ENCODE assay signal across 22 cellular contexts in genomic region chr18:77360315-77361186, GRCh38.
DNase-seq lines count a peak whose midpoint lies in the region; ATAC-seq, FAIRE-seq and TF ChIP-seq lines count a peak whose summit lies in the region.
"Had no signal": no experiment of that assay in that cellular context is flagged by ENCODE, and none has a peak within 500 bp of the region (broad histone marks: within the 10 kb centered on the region; RNA-seq: fewer than 3 reads in every experiment).

No MANE protein-coding gene starts in this region.

- no peaks in the 10 kb centered on the region for H3K4me1 ChIP-seq in GM12878 (ENCODE audit: control insufficient read depth, insufficient read depth, low read length)
- no peaks in the 10 kb centered on the region for H3K4me1 ChIP-seq in gastrocnemius medialis
- H3K4me1 ChIP-seq: sigmoid colon, testis had no signal

- TF ChIP-seq EP300 in GM12878 (IDR thresholded peaks at IDR 0.05; ENCODE audit: borderline replicate concordance in 1 of 2, control insufficient read depth in 1 of 2, low read depth in 2 of 2, low read length in 2 of 2), result no peak

- no peak overlapping the region for H3K4me3 ChIP-seq in GM12878
- H3K4me3 ChIP-seq in gastrocnemius medialis, result no peak overlapping the region
- H3K4me3 ChIP-seq: sigmoid colon, testis had no signal

- FAIRE-seq in GM12878 (lab: Jason Lieb, UNC), result no peak
- FAIRE-seq: GM19239 had no signal

- no peaks in the 10 kb centered on the region for H4K20me1 ChIP-seq in GM12878 (ENCODE audit: control insufficient read depth, insufficient read depth)

- in situ Hi-C loops in GM12878 (cut with MboI), result no loop called here
- in situ Hi-C loops in gastrocnemius medialis (cut with MboI; ENCODE audit: low sequenced_read_pairs in 4 of 4), result no loop called here
- in situ Hi-C loops in ACHN (cut with HindIII; ENCODE audit: low pct_ligation_motif_present, low pct_unique_long_range_greater_than_20kb, low sequenced_read_pairs), result no loop called here

- H3K27ac ChIP-seq in GM12878 (ENCODE audit: control insufficient read depth, insufficient read depth) (no peak overlapping the region), gastrocnemius medialis (no peak overlapping the region)
- H3K27ac ChIP-seq: sigmoid colon, testis had no signal

- H3K36me3 ChIP-seq in GM12878 (ENCODE audit: control insufficient read depth in 2 of 2, insufficient read depth in 2 of 2, low read length in 1 of 2), result no peaks in the 10 kb centered on the region
- H3K36me3 ChIP-seq in gastrocnemius medialis, result no peaks in the 10 kb centered on the region
- H3K36me3 ChIP-seq: sigmoid colon had no signal

- ATAC-seq in GM12878 (no peak; the same call in 2 of the 3 replicates), gastrocnemius medialis (no peak)
- ATAC-seq: activated CD4-positive, CD25-positive, alpha-beta regulatory T cell treated with anti-CD3 and anti-CD28 coated beads, Interleukin-2, amount 50 U/mL, for 24 hours had no signal

- no peak overlapping the region for H3K4me2 ChIP-seq in GM12878 (ENCODE audit: control insufficient read depth, insufficient read depth)

- SMC1A ChIA-PET in GM12878 (lab: Charles Lee; ENCODE audit: uncharacterized antibody, unreplicated experiment), result no interaction called here

- peaks cover 43% of the 10 kb centered on the region for H3K27me3 Mint-ChIP-seq in activated naive CD4-positive, alpha-beta T cell treated with anti-CD3 and anti-CD28 coated beads, Interleukin-2, amount 50 U/mL, for 24 hours
- peaks cover 38% of the 10 kb centered on the region for H3K27me3 Mint-ChIP-seq in activated CD4-positive, alpha-beta memory T cell treated with anti-CD3 and anti-CD28 coated beads for 36 hours

- WGBS in GM12878 (ENCODE audit: insufficient coverage, insufficient replicate concordance, low lambda C conversion rate, missing lambda C conversion rate), result 17% methylated on average over 3 of the region's 3 CpGs

- RAD21 ChIA-PET in GM12878 (lab: Charles Lee; ENCODE audit: unreplicated experiment), result no interaction called here

- no peak for TF ChIP-seq POLR2A in GM12878 (IDR thresholded peaks at IDR 0.05; ENCODE audit: low read depth, low read length)
- TF ChIP-seq POLR2A in gastrocnemius medialis (IDR thresholded peaks at IDR 0.05), result no peak

- intact Hi-C loops in GM12878 (cut with micrococcal nuclease; ENCODE audit: unreplicated experiment) (no loop called here), gastrocnemius medialis (cut with DNase I; ENCODE audit: low total_unique reads) (no loop called here)
- intact Hi-C loops in activated CD4-positive, alpha-beta memory T cell treated with anti-CD3 and anti-CD28 coated beads for 36 hours (cut with micrococcal nuclease), result no loop called here

- CTCF ChIA-PET in GM12878 (lab: Yijun Ruan, JAX), result no interaction called here
- CTCF ChIA-PET in activated CD4-positive, alpha-beta memory T cell treated with anti-CD3 and anti-CD28 coated beads for 36 hours (lab: Charles Lee), result no interaction called here

- H3K4me3 Mint-ChIP-seq in activated naive CD4-positive, alpha-beta T cell treated with anti-CD3 and anti-CD28 coated beads, Interleukin-2, amount 50 U/mL, for 24 hours, result no peak overlapping the region
- no peak overlapping the region for H3K4me3 Mint-ChIP-seq in activated CD4-positive, alpha-beta memory T cell treated with anti-CD3 and anti-CD28 coated beads for 36 hours
- H3K4me3 Mint-ChIP-seq: brain; CD4-positive, alpha-beta memory T cell; dendritic cell treated with granulocyte-macrophage colony-stimulating factor and Interleukin-4, amounts not matched to agents 40 ng/mL and 50 ng/mL, for 4 days; immature natural killer cell had no signal

- no peaks in the 10 kb centered on the region for H3K79me2 ChIP-seq in GM12878 (ENCODE audit: control insufficient read depth, insufficient read depth, low read length)

- BruUV-seq in GM12878 (replicated peaks; lab: Mats Ljungman, UMichigan), result no TSS peak

- no peak for TF ChIP-seq RAD21 in GM12878 (IDR thresholded peaks at IDR 0.05; ENCODE audit: insufficient read depth, low read depth, low read length)

- H3K9me3 Mint-ChIP-seq in activated naive CD4-positive, alpha-beta T cell treated with anti-CD3 and anti-CD28 coated beads, Interleukin-2, amount 50 U/mL, for 24 hours, result peaks cover 35% of the 10 kb centered on the region
- H3K9me3 Mint-ChIP-seq in activated CD4-positive, alpha-beta memory T cell treated with anti-CD3 and anti-CD28 coated beads for 36 hours, result peaks cover 31% of the 10 kb centered on the region

- H2AFZ ChIP-seq in GM12878 (ENCODE audit: control insufficient read depth, low read depth, low read length), result no peak overlapping the region

- H3K27me3 ChIP-seq in GM12878 (replicated peaks in 1 of 2; ENCODE audit: control insufficient read depth in 2 of 2, insufficient read depth in 2 of 2, low read length in 1 of 2), result no peaks in the 10 kb centered on the region
- peaks cover 0 to under 1% (median 0%) of the 10 kb centered on the region in 3 donors for H3K27me3 ChIP-seq in gastrocnemius medialis
- H3K27me3 ChIP-seq: sigmoid colon, testis had no signal

- POLR2A ChIA-PET in GM12878 (lab: Charles Lee), result no interaction called here
- POLR2A ChIA-PET in activated CD4-positive, alpha-beta memory T cell treated with anti-CD3 and anti-CD28 coated beads for 36 hours (lab: Charles Lee), result no interaction called here

- DNase-seq in activated naive CD4-positive, alpha-beta T cell (lab: John Stamatoyannopoulos, UW), result no peak
- DNase-seq in Kasumi-1 (lab: John Stamatoyannopoulos, UW) (peak; percentile 12 to 25), GM12878 (ENCODE audit: low read depth, low spot score) (no peak), AG20443 (ENCODE audit: low spot score) (no peak), gastrocnemius medialis (no peak), ACHN (no peak)
- no peak for DNase-seq in activated CD4-positive, alpha-beta memory T cell treated with anti-CD3 and anti-CD28 coated beads for 36 hours
- DNase-seq: activated naive CD4-positive, alpha-beta T cell treated with Interleukin-2 at 50 U/mL for 16 hours; CD4-positive, alpha-beta memory T cell; EL; immature natural killer cell; mesenchymal stem cell; NCI-H2171 treated with DMSO at 0.1 percent for 48 hours; nucleus accumbens; SHP77; sigmoid colon; testis had no signal

- H3K27ac Mint-ChIP-seq in activated naive CD4-positive, alpha-beta T cell treated with anti-CD3 and anti-CD28 coated beads, Interleukin-2, amount 50 U/mL, for 24 hours, result peak overlapping the region; percentile 20
- H3K27ac Mint-ChIP-seq in activated CD4-positive, alpha-beta memory T cell treated with anti-CD3 and anti-CD28 coated beads for 36 hours, result no peak overlapping the region
- H3K27ac Mint-ChIP-seq: brain; dendritic cell treated with granulocyte-macrophage colony-stimulating factor and Interleukin-4, amounts not matched to agents 40 ng/mL and 50 ng/mL, for 4 days; immature natural killer cell had no signal

- no peaks in the 10 kb centered on the region for H3K4me1 Mint-ChIP-seq in activated naive CD4-positive, alpha-beta T cell treated with anti-CD3 and anti-CD28 coated beads, Interleukin-2, amount 50 U/mL, for 24 hours
- H3K4me1 Mint-ChIP-seq in activated CD4-positive, alpha-beta memory T cell treated with anti-CD3 and anti-CD28 coated beads for 36 hours (ENCODE audit: low read depth), result no peaks in the 10 kb centered on the region
- H3K4me1 Mint-ChIP-seq: brain; CD4-positive, alpha-beta memory T cell had no signal

- peaks cover 13% of the 10 kb centered on the region for H3K36me3 Mint-ChIP-seq in activated naive CD4-positive, alpha-beta T cell treated with anti-CD3 and anti-CD28 coated beads, Interleukin-2, amount 50 U/mL, for 24 hours
- H3K36me3 Mint-ChIP-seq in activated CD4-positive, alpha-beta memory T cell treated with anti-CD3 and anti-CD28 coated beads for 36 hours, result peaks cover 2% of the 10 kb centered on the region
- H3K36me3 Mint-ChIP-seq: brain had no signal

- no peak overlapping the region for H3K9ac ChIP-seq in GM12878 (ENCODE audit: control insufficient read depth, insufficient read depth, low read length)

- no peak for TF ChIP-seq CTCF in GM12878 (IDR thresholded peaks at IDR 0.05 in 2 of 3, conservative IDR thresholded peaks at IDR 0.05 in 1 of 3; ENCODE audit: control insufficient read depth in 2 of 3, extremely low read depth in 1 of 3, insufficient read depth in 1 of 3, low read depth in 3 of 3, low read length in 3 of 3)
- TF ChIP-seq CTCF in gastrocnemius medialis (IDR thresholded peaks at IDR 0.05 in 4 of 5, conservative IDR thresholded peaks at IDR 0.05 in 1 of 5), result no peak

- H3K9me3 ChIP-seq in GM12878 (replicated peaks; ENCODE audit: control insufficient read depth, insufficient read depth, low read length) (peaks cover 2% of the 10 kb centered on the region; the same call in 2 of the 3 replicates), gastrocnemius medialis (no peaks in the 10 kb centered on the region)
- H3K9me3 ChIP-seq: sigmoid colon, testis had no signal

TF ChIP-seq in GM12878, 131 proteins besides CTCF, POLR2A, EP300 and RAD21 (continues in another document):
- TF ChIP-seq E4F1 (IDR thresholded peaks at IDR 0.05; ENCODE audit: borderline replicate concordance, partially characterized antibody), result no peak
- peak; percentile 55; the same call in 1 of the 2 replicates for TF ChIP-seq SPI1 (IDR thresholded peaks at IDR 0.05; ENCODE audit: borderline replicate concordance, insufficient read depth, low read depth, low read length)

Comparison
In these comparisons a context has a peak if more than half of its experiments do, and no peak if none do; other contexts are left out.
1. DNase-seq: peak in Kasumi-1 (2 of 2); none in activated naive CD4-positive, alpha-beta T cell (0 of 4), GM12878 (single experiment), AG20443 (single experiment), gastrocnemius medialis (0 of 2), ACHN (single experiment) and activated CD4-positive, alpha-beta memory T cell treated with anti-CD3 and anti-CD28 coated beads for 36 hours (single experiment).